Comparison of ENCODE assay signal across 15 cellular contexts in genomic region chr2:197673142-197673541, GRCh38. TPM values are rescaled to one million over a fixed set of nuclear protein-coding genes. Genes with fewer than 3 reads are reported as not detected.
DNase-seq lines count a peak whose midpoint lies in the region; ATAC-seq and TF ChIP-seq lines count a peak whose summit lies in the region.
"Had no signal": no experiment of that assay in that cellular context is flagged by ENCODE, and none has a peak within 500 bp of the region (broad histone marks: within the 10 kb centered on the region; RNA-seq: fewer than 3 reads in every experiment).

No MANE protein-coding gene starts in this region.

- H3K4me3 ChIP-seq in right cardiac atrium (ENCODE audit: low read length) (peak overlapping the region; percentile 54), fibroblast of pulmonary artery (replicated peaks; ENCODE audit: low read depth, low read length) (peak overlapping the region; percentile 70)
- H3K4me3 ChIP-seq: mucosa of descending colon, thyroid gland had no signal

- WGBS in right cardiac atrium = 61% methylated on average over 5 of the region's 5 CpGs

- H3K27me3 ChIP-seq in right cardiac atrium (ENCODE audit: control insufficient read depth, insufficient read depth) = no peaks in the 10 kb centered on the region
- H3K27me3 ChIP-seq: thyroid gland had no signal

- TF ChIP-seq CTCF in fibroblast of pulmonary artery (IDR thresholded peaks at IDR 0.05; ENCODE audit: low read length, missing control alignments) = no peak
- TF ChIP-seq CTCF in osteocyte (IDR thresholded peaks at IDR 0.05) = no peak

- peaks cover 25% of the 10 kb centered on the region for H3K36me3 Mint-ChIP-seq in osteocyte (ENCODE audit: unreplicated experiment)
- H3K36me3 Mint-ChIP-seq: IgD-negative memory B cell had no signal

- H3K27ac Mint-ChIP-seq in osteocyte (ENCODE audit: unreplicated experiment) = peak overlapping the region; percentile 19
- H3K27ac Mint-ChIP-seq: IgD-negative memory B cell had no signal

- no peak overlapping the region for H3K27ac ChIP-seq in right cardiac atrium (ENCODE audit: low read length)
- H3K27ac ChIP-seq: thyroid gland had no signal

- no peaks in the 10 kb centered on the region for H3K9me3 ChIP-seq in right cardiac atrium (ENCODE audit: control insufficient read depth, low read length)
- H3K9me3 ChIP-seq: mucosa of descending colon, thyroid gland had no signal

- H3K4me1 ChIP-seq in right cardiac atrium (ENCODE audit: control insufficient read depth, insufficient read depth, low read length) = no peaks in the 10 kb centered on the region
- H3K4me1 ChIP-seq: thyroid gland had no signal

- no peaks in the 10 kb centered on the region for H3K27me3 Mint-ChIP-seq in osteocyte (ENCODE audit: unreplicated experiment)

- intact Hi-C loops in right cardiac atrium (cut with DNase I) = no loop called here
- intact Hi-C loops in cardiac septum (cut with DNase I) = loop anchor here (2.0 kb wide), 1 partner anchor 32 kb away; the partner anchor contains the start of gene MARS2

- peak overlapping the region; percentile 79 for H3K4me3 Mint-ChIP-seq in osteocyte (ENCODE audit: unreplicated experiment)
- H3K4me3 Mint-ChIP-seq: IgD-negative memory B cell had no signal

- DNase-seq in right cardiac atrium (no peak), cardiac septum (ENCODE audit: low spot score) (no peak), fibroblast of pulmonary artery (ENCODE audit: low read depth) (no peak), osteocyte (ENCODE audit: extremely low spot score, unreplicated experiment) (no peak), GDM1 (lab: John Stamatoyannopoulos, UW) (no peak), NCI-H2081 treated with DMSO at 0.1 percent for 48 hours (lab: John Stamatoyannopoulos, UW) (no peak)
- DNase-seq: activated CD4-positive, alpha-beta T cell treated with anti-CD3 and anti-CD28 coated beads for 48 hours; mucosa of descending colon; NCI-H524 treated with DMSO at 0.1 percent for 48 hours; T-helper 2 cell; thyroid gland had no signal

- H3K9me3 Mint-ChIP-seq in osteocyte (ENCODE audit: unreplicated experiment) = peaks cover 23% of the 10 kb centered on the region

- ATAC-seq in right cardiac atrium (peak in 1 of 2 donors; percentile 15), HG03354 (IDR thresholded peaks at IDR 0.05; ENCODE audit: poor library complexity, severe bottlenecking, unreplicated experiment) (no peak), GM19324 (IDR thresholded peaks at IDR 0.05; ENCODE audit: low FRiP score, unreplicated experiment) (no peak)
- ATAC-seq: mucosa of descending colon had no signal

- H3K4me1 Mint-ChIP-seq in osteocyte (ENCODE audit: unreplicated experiment) = peaks cover 44% of the 10 kb centered on the region
- H3K4me1 Mint-ChIP-seq: IgD-negative memory B cell had no signal

RNA-seq across cellular contexts. Expression of gene RFTN2, which starts 2.2 kb away (rescaled TPM):
- total RNA-seq in right cardiac atrium (1 to 10 TPM; 3.0 to 9.8 (median 9.2) TPM), cardiac septum (3.5 TPM), osteocyte (29.4 and 30.6 TPM in 2 replicates)
- polyA plus RNA-seq in right cardiac atrium = 3.1 TPM
- total RNA-seq: epithelial cell of proximal tubule had no signal
- polyA plus RNA-seq: IgD-negative memory B cell had no signal

RNA-seq across cellular contexts. Expression of gene MARS2, which starts 32.0 kb away (rescaled TPM):
- total RNA-seq in right cardiac atrium (1 to 10 TPM; 4.6 to 7.7 (median 5.6) TPM), cardiac septum (6.7 TPM), osteocyte (3.8 and 4.2 TPM in 2 replicates)
- 3.2 TPM for polyA plus RNA-seq in right cardiac atrium
